8 cellular contexts compared by ENCODE assay signal in genomic region chr6:34425498-34426410, GRCh38.
DNase-seq lines count a peak whose midpoint lies in the region; ATAC-seq and TF ChIP-seq lines count a peak whose summit lies in the region.

Gene RPS10 (minus strand): TSS chr6:34426069. CDS start chr6:34425221, 848 bp downstream.

- TF ChIP-seq CTCF in AG04449 (IDR thresholded peaks at IDR 0.05; ENCODE audit: insufficient read depth, low read length, missing control alignments) = no peak

- POLR2A ChIA-PET in AG04449 (lab: Yijun Ruan, JAX) = interaction anchor here (0.6 to 3.5 kb wide), 16 partner anchors 9 to 230 kb away, joined by 3 to 19 read pairs (median 4); partner anchors contain the start of genes HMGA1, NUDT3 and SMIM29

- DNase-seq in AG04449 (ENCODE audit: low read depth, low spot score) (peak; percentile 54), NCI-H510A (lab: John Stamatoyannopoulos, UW) (peak; percentile 93), cerebellar cortex (ENCODE audit: low spot score) (peak; percentile 93), iris pigment epithelial cell (ENCODE audit: low read depth) (peak; percentile 92)
- peak; percentile 97 for DNase-seq in activated CD4-positive, CD25-positive, alpha-beta regulatory T cell treated with anti-CD3 and anti-CD28 coated beads, Interleukin-2, amount 50 U/mL, for 72 hours
- peak; percentile 82 to 90 for DNase-seq in stimulated activated CD4-positive, alpha-beta T cell treated with anti-CD3 and anti-CD28 coated beads, Interleukin-12 subunit alpha, Interleukin-12 subunit beta, amount 100 ng/mL, for 24 hours (ENCODE audit: low read depth in 2 of 2)

- H3K4me3 ChIP-seq in AG04449 (ENCODE audit: low read depth, low read length) = peak within 1 kb of the TSS; percentile 93

- CTCF ChIA-PET in AG04449 (lab: Yijun Ruan, JAX) = interaction anchor here (0.6 to 2.3 kb wide), 7 partner anchors 11 to 1062 kb away, joined by 3 to 19 read pairs (median 4); partner anchors contain the start of gene SMIM29

- ATAC-seq in GM19025 (IDR thresholded peaks at IDR 0.05; ENCODE audit: low read depth, unreplicated experiment) = peak; percentile 82
- peak; percentile 90 for ATAC-seq in HG03354 (IDR thresholded peaks at IDR 0.05; ENCODE audit: poor library complexity, severe bottlenecking, unreplicated experiment)

Comparison
In these comparisons a context has a peak if more than half of its experiments do, and no peak if none do; other contexts are left out.
1. Peak in every context shown above with its lines: DNase-seq, ATAC-seq and H3K4me3 ChIP-seq.